In genomic region chr11:13238879-13239514, GRCh38 we compare ENCODE assay signal across 8 cellular contexts. TPM values are rescaled to one million over a fixed set of nuclear protein-coding genes. Genes with fewer than 3 reads are reported as not detected.
A peak's percentile ranks its signal among the peaks of the same experiment; 100 is the strongest.
DNase-seq lines count a peak whose midpoint lies in the region; ATAC-seq and TF ChIP-seq lines count a peak whose summit lies in the region.

No MANE protein-coding gene starts in this region.

- no peak overlapping the region for H3K4me3 ChIP-seq in Caco-2 (ENCODE audit: low read depth, low read length)

- CTCF ChIA-PET in Caco-2 (lab: Charles Lee), result interaction anchor here (0.7 to 1.0 kb wide), 2 partner anchors 29 to 76 kb away, joined by 3 to 4 read pairs; no protein-coding TSS in a partner anchor

- H3K36me3 Mint-ChIP-seq in Caco-2 (ENCODE audit: insufficient read depth, unreplicated experiment) (no peaks in the 10 kb centered on the region), chondrocyte (ENCODE audit: low read depth) (peaks cover 2% of the 10 kb centered on the region), memory B cell (no peaks in the 10 kb centered on the region)
- H3K36me3 Mint-ChIP-seq in stimulated activated memory B cell treated with anti-CD40 and anti-IgM and Interleukin-4, amounts not matched to agents 10 μg/mL and 1 μg/mL and 100 μg/mL, for 72 hours, result no peaks in the 10 kb centered on the region

- no peaks in the 10 kb centered on the region for H3K4me1 Mint-ChIP-seq in Caco-2 (ENCODE audit: low read depth, unreplicated experiment)
- H3K4me1 Mint-ChIP-seq in chondrocyte (ENCODE audit: low read depth), result no peaks in the 10 kb centered on the region
- H3K4me1 Mint-ChIP-seq in memory B cell, result peaks cover 3% of the 10 kb centered on the region
- H3K4me1 Mint-ChIP-seq in stimulated activated memory B cell treated with anti-CD40 and anti-IgM and Interleukin-4, amounts not matched to agents 10 μg/mL and 1 μg/mL and 100 μg/mL, for 72 hours, result no peaks in the 10 kb centered on the region

- no TSS peak for BruUV-seq in Caco-2 (replicated peaks; lab: Mats Ljungman, UMichigan)

- H3K27me3 Mint-ChIP-seq in Caco-2 (ENCODE audit: insufficient read depth, unreplicated experiment) (peaks cover 10% of the 10 kb centered on the region), chondrocyte (ENCODE audit: low read depth) (peaks cover 3% of the 10 kb centered on the region), memory B cell (peaks cover 8% of the 10 kb centered on the region)
- H3K27me3 Mint-ChIP-seq in stimulated activated memory B cell treated with anti-CD40 and anti-IgM and Interleukin-4, amounts not matched to agents 10 μg/mL and 1 μg/mL and 100 μg/mL, for 72 hours, result peaks cover 4% of the 10 kb centered on the region

- TF ChIP-seq CTCF in Caco-2 (IDR thresholded peaks at IDR 0.05; ENCODE audit: insufficient read depth in 1 of 2, low read depth in 1 of 2, low read length in 1 of 2, severe bottlenecking in 1 of 2, unreplicated experiment in 1 of 2) (peak; percentile 87 to 89), chondrocyte (IDR thresholded peaks at IDR 0.05) (peak; percentile 93)

- H3K4me3 Mint-ChIP-seq in Caco-2 (ENCODE audit: unreplicated experiment) (no peak overlapping the region), chondrocyte (ENCODE audit: unreplicated experiment) (no peak overlapping the region), memory B cell (no peak overlapping the region)
- H3K4me3 Mint-ChIP-seq in stimulated activated memory B cell treated with anti-CD40 and anti-IgM and Interleukin-4, amounts not matched to agents 10 μg/mL and 1 μg/mL and 100 μg/mL, for 72 hours, result no peak overlapping the region

- intact Hi-C loops in Caco-2 (cut with micrococcal nuclease; ENCODE audit: unreplicated experiment), result loop anchor here (1.0 kb wide), 2 partner anchors 29 to 56 kb away; no protein-coding TSS in a partner anchor

- DNase-seq in Caco-2 (peak; percentile 53 to 65), NCI-H146 (lab: John Stamatoyannopoulos, UW) (peak; percentile 35), chondrocyte (ENCODE audit: low spot score) (no peak), memory B cell (ENCODE audit: low spot score in 2 of 2) (peak; percentile 43 to 47), NCI-H187 (lab: John Stamatoyannopoulos, UW) (no peak)
- DNase-seq in activated CD4-positive, CD25-positive, alpha-beta regulatory T cell treated with anti-CD3 and anti-CD28 coated beads, Interleukin-2, amount 50 U/mL, for 72 hours, result peak; percentile 53

- POLR2A ChIA-PET in Caco-2 (lab: Charles Lee), result no interaction called here

- H3K36me3 ChIP-seq in Caco-2 (ENCODE audit: control insufficient read depth, insufficient read depth, low read length), result no peaks in the 10 kb centered on the region

- no peaks in the 10 kb centered on the region for H3K9me3 Mint-ChIP-seq in Caco-2 (ENCODE audit: unreplicated experiment)
- peaks cover 12% of the 10 kb centered on the region for H3K9me3 Mint-ChIP-seq in chondrocyte (ENCODE audit: low read depth)
- peaks cover 4% of the 10 kb centered on the region for H3K9me3 Mint-ChIP-seq in memory B cell
- H3K9me3 Mint-ChIP-seq in stimulated activated memory B cell treated with anti-CD40 and anti-IgM and Interleukin-4, amounts not matched to agents 10 μg/mL and 1 μg/mL and 100 μg/mL, for 72 hours, result peaks cover 5% of the 10 kb centered on the region

- H3K9me3 ChIP-seq in Caco-2, result no peaks in the 10 kb centered on the region; the same call in 1 of the 2 replicates

- ATAC-seq in GM21529 (IDR thresholded peaks at IDR 0.05; ENCODE audit: unreplicated experiment) (peak; percentile 76), memory B cell (ENCODE audit: low read depth) (peak; percentile 70)
- ATAC-seq in stimulated activated memory B cell treated with anti-CD40 and anti-IgM and Interleukin-4, amounts not matched to agents 10 μg/mL and 1 μg/mL and 100 μg/mL, for 72 hours, result peak; percentile 61

- H3K4me1 ChIP-seq in Caco-2, result no peaks in the 10 kb centered on the region

- H3K27ac Mint-ChIP-seq in Caco-2 (ENCODE audit: unreplicated experiment) (no peak overlapping the region), chondrocyte (ENCODE audit: unreplicated experiment) (no peak overlapping the region), memory B cell (no peak overlapping the region)
- no peak overlapping the region for H3K27ac Mint-ChIP-seq in stimulated activated memory B cell treated with anti-CD40 and anti-IgM and Interleukin-4, amounts not matched to agents 10 μg/mL and 1 μg/mL and 100 μg/mL, for 72 hours

- H3K27me3 ChIP-seq in Caco-2 (replicated peaks; ENCODE audit: control insufficient read depth, insufficient read depth, low read length), result no peaks in the 10 kb centered on the region

RNA-seq across cellular contexts. Expression of gene BMAL1, which starts 38.6 kb away (rescaled TPM):
- total RNA-seq in Caco-2 (2022) (17.8 and 17.9 TPM in 2 replicates), chondrocyte (13.0 to 26.3 TPM (median 14.8 TPM) in 3 replicates)

Comparison
In these comparisons a context has a peak if more than half of its experiments do, and no peak if none do; other contexts are left out.
1. DNase-seq: peak in Caco-2 (2 of 2), NCI-H146 (single experiment), activated CD4-positive, CD25-positive, alpha-beta regulatory T cell treated with anti-CD3 and anti-CD28 coated beads, Interleukin-2, amount 50 U/mL, for 72 hours (single experiment) and memory B cell (2 of 2); none in chondrocyte (single experiment) and NCI-H187 (0 of 2).
2. Peak in every context shown above with its lines, with median percentiles within 50 percentile points of each other: ATAC-seq.